11 cellular contexts compared by ENCODE assay signal in genomic region chr1:15322648-15323350, GRCh38.
A peak's percentile ranks its signal among the peaks of the same experiment; 100 is the strongest.
DNase-seq lines count a peak whose midpoint lies in the region; ATAC-seq, FAIRE-seq and TF ChIP-seq lines count a peak whose summit lies in the region.
"Had no signal": no experiment of that assay in that cellular context is flagged by ENCODE, and none has a peak within 500 bp of the region (broad histone marks: within the 10 kb centered on the region; RNA-seq: fewer than 3 reads in every experiment).

No MANE protein-coding gene starts in this region.

- no peaks in the 10 kb centered on the region for H4K20me1 ChIP-seq in endothelial cell of umbilical vein (replicated peaks; ENCODE audit: control insufficient read depth, extremely low read depth, insufficient read depth, low read length)

- H3K9me3 Mint-ChIP-seq in activated naive CD4-positive, alpha-beta T cell treated with anti-CD3 and anti-CD28 coated beads, Interleukin-2, amount 50 U/mL, for 72 hours, result peaks cover 0 to 5% of the 10 kb centered on the region in 2 donors
- peaks cover 8% of the 10 kb centered on the region for H3K9me3 Mint-ChIP-seq in activated naive CD4-positive, alpha-beta T cell treated with anti-CD3 and anti-CD28 coated beads, Interleukin-2, amount 10 ng/mL, durations not matched to agents 7 days and 5 days

- no peaks in the 10 kb centered on the region for H3K4me1 Mint-ChIP-seq in activated naive CD4-positive, alpha-beta T cell treated with anti-CD3 and anti-CD28 coated beads, Interleukin-2, amount 10 ng/mL, durations not matched to agents 7 days and 5 days

- 68 to 85% (median 73%) methylated on average over 14 of the region's 14 CpGs for WGBS in stomach, 5 donors

- no peaks in the 10 kb centered on the region for H3K36me3 ChIP-seq in endothelial cell of umbilical vein (ENCODE audit: control insufficient read depth in 2 of 2, extremely low read depth in 1 of 2, insufficient read depth in 2 of 2, low read length in 2 of 2)
- no peaks in the 10 kb centered on the region for H3K36me3 ChIP-seq in stomach

- peak in 1 of 2 donors; percentile 15 for DNase-seq in activated naive CD4-positive, alpha-beta T cell treated with anti-CD3 and anti-CD28 coated beads, Interleukin-2, amount 50 U/mL, for 72 hours (ENCODE audit: low spot score in 2 of 2)
- no peak for DNase-seq in activated naive CD4-positive, alpha-beta T cell treated with anti-CD3 and anti-CD28 coated beads, Interleukin-2, amount 10 ng/mL, durations not matched to agents 7 days and 5 days
- DNase-seq in SHP77 (lab: John Stamatoyannopoulos, UW), result peak; percentile 80 to 86
- peak; percentile 34 for DNase-seq in endothelial cell of umbilical vein (ENCODE audit: low read depth, low spot score)
- DNase-seq in stomach, result peak; percentile 55
- DNase-seq in NCI-H128 (lab: John Stamatoyannopoulos, UW; ENCODE audit: unreplicated experiment), result no peak

- peak; percentile 40 to 43 for ATAC-seq in activated naive CD4-positive, alpha-beta T cell treated with anti-CD3 and anti-CD28 coated beads, Interleukin-2, amount 50 U/mL, for 72 hours
- no peak for ATAC-seq in HG03196 (IDR thresholded peaks at IDR 0.05; ENCODE audit: unreplicated experiment)
- no peak for ATAC-seq in GM18517 (IDR thresholded peaks at IDR 0.05; ENCODE audit: unreplicated experiment)

- H3K27ac ChIP-seq in endothelial cell of umbilical vein (ENCODE audit: insufficient read depth, low read depth, low read length) (no peak overlapping the region), stomach (peak overlapping the region in 4 of 5 donors; percentile 51 to 78 (median 68))

- H2AFZ ChIP-seq in endothelial cell of umbilical vein (ENCODE audit: low read depth, low read length), result no peak overlapping the region

- TF ChIP-seq CTCF in endothelial cell of umbilical vein (IDR thresholded peaks at IDR 0.05; ENCODE audit: extremely low read depth in 1 of 2, insufficient read depth in 1 of 2, low read depth in 1 of 2, low read length in 2 of 2), result no peak
- no peak for TF ChIP-seq CTCF in stomach (IDR thresholded peaks at IDR 0.05)

- intact Hi-C loops in endothelial cell of umbilical vein (cut with micrococcal nuclease), result loop anchor here (1.0 to 10.0 kb wide), 6 partner anchors 87 to 422 kb away; partner anchors contain the start of genes CASP9, EFHD2 and TMEM82
- intact Hi-C loops in stomach (cut with DNase I; ENCODE audit: low total_unique reads), result loop anchor here (10.0 kb wide), 1 partner anchor 182 kb away; no protein-coding TSS in a partner anchor

- TF ChIP-seq EP300 in stomach (IDR thresholded peaks at IDR 0.05), result no peak

- no peak overlapping the region for H3K4me3 Mint-ChIP-seq in activated naive CD4-positive, alpha-beta T cell treated with anti-CD3 and anti-CD28 coated beads, Interleukin-2, amount 10 ng/mL, durations not matched to agents 7 days and 5 days
- H3K4me3 Mint-ChIP-seq: stimulated activated naive CD8-positive, alpha-beta T cell treated with anti-CD3 and anti-CD28 coated beads, Interleukin-15, Interleukin-2, amounts not matched to agents 100 ng/mL and 50 ng/mL, for 24 hours had no signal

- peaks cover 47% of the 10 kb centered on the region for H3K27me3 Mint-ChIP-seq in activated naive CD4-positive, alpha-beta T cell treated with anti-CD3 and anti-CD28 coated beads, Interleukin-2, amount 10 ng/mL, durations not matched to agents 7 days and 5 days

- H3K36me3 Mint-ChIP-seq in activated naive CD4-positive, alpha-beta T cell treated with anti-CD3 and anti-CD28 coated beads, Interleukin-2, amount 50 U/mL, for 72 hours, result no peaks in the 10 kb centered on the region
- H3K36me3 Mint-ChIP-seq in activated naive CD4-positive, alpha-beta T cell treated with anti-CD3 and anti-CD28 coated beads, Interleukin-2, amount 10 ng/mL, durations not matched to agents 7 days and 5 days, result no peaks in the 10 kb centered on the region

- dilution Hi-C loops in endothelial cell of umbilical vein (cut with MboI; ENCODE audit: extremely low pct_ligation_motif_present, low sequenced_read_pairs), result loop anchor here (10.0 kb wide), 1 partner anchor 92 kb away; no protein-coding TSS in a partner anchor

- POLR2A ChIA-PET in endothelial cell of umbilical vein (lab: Charles Lee), result interaction anchor here (0.9 kb wide), 1 partner anchor 87 kb away, joined by 4 read pairs; the partner anchor contains the start of gene EFHD2

- H3K4me1 ChIP-seq in endothelial cell of umbilical vein (ENCODE audit: control insufficient read depth, extremely low read depth, insufficient read depth, low read length) (no peaks in the 10 kb centered on the region), stomach (peaks cover 17 to 37% (median 27%) of the 10 kb centered on the region in 4 donors)

- CTCF ChIA-PET in activated naive CD4-positive, alpha-beta T cell treated with anti-CD3 and anti-CD28 coated beads, Interleukin-2, amount 10 ng/mL, durations not matched to agents 7 days and 5 days (lab: Charles Lee), result interaction anchor here (0.7 to 4.8 kb wide), 22 partner anchors 11 to 192 kb away, joined by 3 to 120 read pairs (median 4); partner anchors contain the start of gene CTRC
- CTCF ChIA-PET in endothelial cell of umbilical vein (lab: Charles Lee), result interaction anchor here (0.7 to 4.5 kb wide), 41 partner anchors 8 to 204 kb away, joined by 3 to 332 read pairs (median 5); partner anchors contain the start of genes CASP9, CTRC, DNAJC16 and EFHD2

- no peaks in the 10 kb centered on the region for H3K9me1 ChIP-seq in endothelial cell of umbilical vein (replicated peaks; ENCODE audit: control insufficient read depth, extremely low read depth, insufficient read depth, low read length)

- no TSS peak for BruUV-seq in endothelial cell of umbilical vein (replicated peaks; lab: Mats Ljungman, UMichigan)

- H3K9me3 ChIP-seq in endothelial cell of umbilical vein (replicated peaks; ENCODE audit: control insufficient read depth, insufficient read depth, low read length), result no peaks in the 10 kb centered on the region
- H3K9me3 ChIP-seq in stomach, result no peaks in the 10 kb centered on the region

- no peak overlapping the region for H3K9ac ChIP-seq in endothelial cell of umbilical vein (replicated peaks; ENCODE audit: extremely low read depth, insufficient read depth, low read length)

- no peaks in the 10 kb centered on the region for H3K79me2 ChIP-seq in endothelial cell of umbilical vein (ENCODE audit: control insufficient read depth, insufficient read depth, low read length)

- H3K4me3 ChIP-seq in endothelial cell of umbilical vein (replicated peaks in 1 of 3; ENCODE audit: insufficient read depth in 1 of 3, low read depth in 1 of 3, low read length in 3 of 3) (no peak overlapping the region), stomach (no peak overlapping the region)

- no peak overlapping the region for H3K4me2 ChIP-seq in endothelial cell of umbilical vein (ENCODE audit: insufficient read depth, low read length)

- H3K27ac Mint-ChIP-seq in activated naive CD4-positive, alpha-beta T cell treated with anti-CD3 and anti-CD28 coated beads, Interleukin-2, amount 50 U/mL, for 72 hours, result no peak overlapping the region
- H3K27ac Mint-ChIP-seq in activated naive CD4-positive, alpha-beta T cell treated with anti-CD3 and anti-CD28 coated beads, Interleukin-2, amount 10 ng/mL, durations not matched to agents 7 days and 5 days, result no peak overlapping the region
- H3K27ac Mint-ChIP-seq: H9; stimulated activated naive CD8-positive, alpha-beta T cell treated with anti-CD3 and anti-CD28 coated beads, Interleukin-15, Interleukin-2, amounts not matched to agents 100 ng/mL and 50 ng/mL, for 24 hours had no signal

- FAIRE-seq in endothelial cell of umbilical vein (lab: Jason Lieb, UNC), result no peak
- FAIRE-seq: colon had no signal

- no peaks in the 10 kb centered on the region for H3K27me3 ChIP-seq in endothelial cell of umbilical vein (ENCODE audit: control insufficient read depth in 2 of 2, insufficient read depth in 2 of 2, low read length in 2 of 2)
- H3K27me3 ChIP-seq in stomach, result no peaks in the 10 kb centered on the region

- TF ChIP-seq POLR2A in endothelial cell of umbilical vein (IDR thresholded peaks at IDR 0.05; ENCODE audit: low read depth, low read length), result no peak
- TF ChIP-seq POLR2A in stomach (IDR thresholded peaks at IDR 0.05), result no peak

TF ChIP-seq in endothelial cell of umbilical vein, 7 proteins besides CTCF, POLR2A, EP300 and RAD21:
- TF ChIP-seq JUN (IDR thresholded peaks at IDR 0.05; ENCODE audit: borderline replicate concordance, insufficient read depth, insufficient read length, low read depth) (no peak), POLR2AphosphoS5 (IDR thresholded peaks at IDR 0.05; ENCODE audit: insufficient read depth, low read depth, low read length) (no peak), EZH2 (IDR thresholded peaks at IDR 0.05; ENCODE audit: borderline replicate concordance, low read depth, low read length, severe bottlenecking) (no peak), MYC (IDR thresholded peaks at IDR 0.05; ENCODE audit: low read depth, low read length) (no peak), FOS (IDR thresholded peaks at IDR 0.05; ENCODE audit: borderline replicate concordance, insufficient read depth, low read length) (no peak), MAX (IDR thresholded peaks at IDR 0.05; ENCODE audit: insufficient read depth, insufficient read length) (no peak), GATA2 (IDR thresholded peaks at IDR 0.05; ENCODE audit: insufficient read depth, insufficient read length, low read depth, low read length) (no peak)

Comparison
In these comparisons a context has a peak if more than half of its experiments do, and no peak if none do; other contexts are left out.
1. ATAC-seq: peak in activated naive CD4-positive, alpha-beta T cell treated with anti-CD3 and anti-CD28 coated beads, Interleukin-2, amount 50 U/mL, for 72 hours (2 of 2); none in HG03196 (single experiment) and GM18517 (single experiment).
2. DNase-seq: peak in SHP77 (2 of 2), endothelial cell of umbilical vein (single experiment) and stomach (single experiment); none in activated naive CD4-positive, alpha-beta T cell treated with anti-CD3 and anti-CD28 coated beads, Interleukin-2, amount 10 ng/mL, durations not matched to agents 7 days and 5 days (single experiment) and NCI-H128 (single experiment).